In genomic region chr7:141975806-141976523, GRCh38 we compare ENCODE assay signal across 8 cellular contexts. TPM values are rescaled to one million over a fixed set of nuclear protein-coding genes. Genes with fewer than 3 reads are reported as not detected.
DNase-seq lines count a peak whose midpoint lies in the region; ATAC-seq and TF ChIP-seq lines count a peak whose summit lies in the region.

No MANE protein-coding gene starts in this region.

- no peak overlapping the region for H3K4me3 ChIP-seq in lower leg skin (ENCODE audit: low read depth, poor library complexity, severe bottlenecking)

- no peak for TF ChIP-seq CTCF in lower leg skin (IDR thresholded peaks at IDR 0.05)

- DNase-seq in AG08395 (ENCODE audit: low spot score) (peak; percentile 2), NCI-H510A treated with DMSO at 0.1 percent for 48 hours (lab: John Stamatoyannopoulos, UW) (peak; percentile 8), dermis microvascular lymphatic vessel endothelial cell (ENCODE audit: low read depth in 2 of 2) (peak; percentile 1 to 32), lower leg skin (ENCODE audit: low spot score in 2 of 2) (peak; percentile 30 to 90)
- peak; percentile 69 for DNase-seq in activated CD4-positive, alpha-beta T cell treated with anti-CD3 and anti-CD28 coated beads, Interleukin-2, amount 10 ng/mL, durations not matched to agents 7 days and 5 days
- peak; percentile 49 to 69 (median 65) for DNase-seq in stimulated activated CD4-positive, alpha-beta T cell treated with anti-CD3 and anti-CD28 coated beads, TNF-alpha, amount 100 ng/mL, for 48 hours (ENCODE audit: low read depth in 3 of 3)

- H3K9me3 Mint-ChIP-seq in activated CD4-positive, alpha-beta T cell treated with anti-CD3 and anti-CD28 coated beads, Interleukin-2, amount 10 ng/mL, durations not matched to agents 7 days and 5 days = peaks cover 4% of the 10 kb centered on the region

- intact Hi-C loops in lower leg skin (cut with DNase I; ENCODE audit: low total_unique reads) = loop anchor here (5.0 kb wide), 1 partner anchor 211 kb away; no protein-coding TSS in a partner anchor

- H3K4me3 Mint-ChIP-seq in activated CD4-positive, alpha-beta T cell treated with anti-CD3 and anti-CD28 coated beads, Interleukin-2, amount 10 ng/mL, durations not matched to agents 7 days and 5 days = peak overlapping the region; percentile 64

- ATAC-seq in GM18907 (IDR thresholded peaks at IDR 0.05; ENCODE audit: unreplicated experiment) = peak; percentile 81
- ATAC-seq in HG03196 (IDR thresholded peaks at IDR 0.05; ENCODE audit: unreplicated experiment) = peak; percentile 75

- POLR2A ChIA-PET in activated CD4-positive, alpha-beta T cell treated with anti-CD3 and anti-CD28 coated beads, Interleukin-2, amount 10 ng/mL, durations not matched to agents 7 days and 5 days (lab: Charles Lee) = no interaction called here

- no peaks in the 10 kb centered on the region for H3K27me3 Mint-ChIP-seq in activated CD4-positive, alpha-beta T cell treated with anti-CD3 and anti-CD28 coated beads, Interleukin-2, amount 10 ng/mL, durations not matched to agents 7 days and 5 days

- 16% methylated on average over 21 of the region's 21 CpGs for WGBS in lower leg skin, 2 donors

- H3K27ac Mint-ChIP-seq in activated CD4-positive, alpha-beta T cell treated with anti-CD3 and anti-CD28 coated beads, Interleukin-2, amount 10 ng/mL, durations not matched to agents 7 days and 5 days = peak overlapping the region; percentile 11

- peaks cover 22% of the 10 kb centered on the region for H3K4me1 Mint-ChIP-seq in activated CD4-positive, alpha-beta T cell treated with anti-CD3 and anti-CD28 coated beads, Interleukin-2, amount 10 ng/mL, durations not matched to agents 7 days and 5 days

- TF ChIP-seq POLR2A in lower leg skin (IDR thresholded peaks at IDR 0.05) = no peak

- H3K36me3 Mint-ChIP-seq in activated CD4-positive, alpha-beta T cell treated with anti-CD3 and anti-CD28 coated beads, Interleukin-2, amount 10 ng/mL, durations not matched to agents 7 days and 5 days (ENCODE audit: low read depth) = no peaks in the 10 kb centered on the region

- CTCF ChIA-PET in activated CD4-positive, alpha-beta T cell treated with anti-CD3 and anti-CD28 coated beads, Interleukin-2, amount 10 ng/mL, durations not matched to agents 7 days and 5 days (lab: Charles Lee) = interaction anchor here (0.7 to 1.6 kb wide), 7 partner anchors 9 to 742 kb away, joined by 3 to 7 read pairs (median 3); no protein-coding TSS in a partner anchor

RNA-seq across cellular contexts. Expression of gene TAS2R38, which starts 2.4 kb away (rescaled TPM):
- not detected for total RNA-seq in activated CD4-positive, alpha-beta T cell treated with anti-CD3 and anti-CD28 coated beads, Interleukin-2, amount 10 ng/mL, durations not matched to agents 7 days and 5 days
- total RNA-seq in dermis microvascular lymphatic vessel endothelial cell = not detected in 2 replicates
- not detected for total RNA-seq in lower leg skin

RNA-seq across cellular contexts. Expression of gene MGAM, which starts 19.7 kb away (rescaled TPM):
- not detected for total RNA-seq in activated CD4-positive, alpha-beta T cell treated with anti-CD3 and anti-CD28 coated beads, Interleukin-2, amount 10 ng/mL, durations not matched to agents 7 days and 5 days
- total RNA-seq in dermis microvascular lymphatic vessel endothelial cell (not detected in 2 replicates), lower leg skin (under 1 TPM; 0.03 to 0.25 (median 0.13) TPM)

RNA-seq across cellular contexts. Expression of gene CLEC5A, which starts 29.2 kb away (rescaled TPM):
- not detected for total RNA-seq in activated CD4-positive, alpha-beta T cell treated with anti-CD3 and anti-CD28 coated beads, Interleukin-2, amount 10 ng/mL, durations not matched to agents 7 days and 5 days
- total RNA-seq in dermis microvascular lymphatic vessel endothelial cell (not detected in 2 replicates), lower leg skin (1 to 10 TPM; 1.6 to 3.8 (median 2.9) TPM)

RNA-seq across cellular contexts. Expression of gene OR9A4, which starts 59.8 kb away (rescaled TPM):
- total RNA-seq in activated CD4-positive, alpha-beta T cell treated with anti-CD3 and anti-CD28 coated beads, Interleukin-2, amount 10 ng/mL, durations not matched to agents 7 days and 5 days = not detected
- total RNA-seq in dermis microvascular lymphatic vessel endothelial cell (not detected in 2 replicates), lower leg skin (not detected)

Comparison
In these comparisons a context has a peak if more than half of its experiments do, and no peak if none do; other contexts are left out.
1. DNase-seq: peak in every context shown above with its lines; median percentile 69 in activated CD4-positive, alpha-beta T cell treated with anti-CD3 and anti-CD28 coated beads, Interleukin-2, amount 10 ng/mL, durations not matched to agents 7 days and 5 days; 65 in stimulated activated CD4-positive, alpha-beta T cell treated with anti-CD3 and anti-CD28 coated beads, TNF-alpha, amount 100 ng/mL, for 48 hours; 60 in lower leg skin; 16 in dermis microvascular lymphatic vessel endothelial cell; 8 in NCI-H510A treated with DMSO at 0.1 percent for 48 hours; 2 in AG08395.